In genomic region chr4:26342328-26343040, GRCh38 we compare ENCODE assay signal across 10 cellular contexts. TPM values are rescaled to one million over a fixed set of nuclear protein-coding genes. Genes with fewer than 3 reads are reported as not detected.
DNase-seq lines count a peak whose midpoint lies in the region; TF ChIP-seq lines count a peak whose summit lies in the region.
"Had no signal": no experiment of that assay in that cellular context is flagged by ENCODE, and none has a peak within 500 bp of the region (broad histone marks: within the 10 kb centered on the region; RNA-seq: fewer than 3 reads in every experiment).

No MANE protein-coding gene starts in this region.

- intact Hi-C loops in CD4-positive, alpha-beta memory T cell (cut with micrococcal nuclease), result no loop called here
- intact Hi-C loops in adrenal gland (cut with DNase I), result no loop called here

- no peak overlapping the region for H3K27ac ChIP-seq in CD4-positive, alpha-beta memory T cell (ENCODE audit: low read depth, low read length)
- H3K27ac ChIP-seq in adrenal gland, result no peak overlapping the region

- H3K27ac Mint-ChIP-seq in activated T-cell treated with anti-CD3 and anti-CD28 coated beads, Interleukin-2, amount 50 U/mL, for 24 hours, result peak overlapping the region; percentile 10
- peak overlapping the region in 3 of 7 donors; percentile 24 to 65 (median 32) for H3K27ac Mint-ChIP-seq in CD4-positive, alpha-beta memory T cell
- H3K27ac Mint-ChIP-seq in T-helper 2 cell treated with Interferon-gamma antibody and Interleukin-4, amounts not matched to agents 5 μg/mL and 100 μg/mL, for 36 hours, result no peak overlapping the region
- H3K27ac Mint-ChIP-seq: CD4-positive, alpha-beta T cell had no signal

- no peak overlapping the region for H3K4me3 ChIP-seq in CD4-positive, alpha-beta memory T cell (ENCODE audit: low read length in 2 of 2)
- H3K4me3 ChIP-seq in adrenal gland, result no peak overlapping the region

- H3K4me1 Mint-ChIP-seq in activated T-cell treated with anti-CD3 and anti-CD28 coated beads, Interleukin-2, amount 50 U/mL, for 24 hours (ENCODE audit: low read depth), result peaks cover 70% of the 10 kb centered on the region
- peaks cover 44 to 65% (median 54%) of the 10 kb centered on the region in 4 donors for H3K4me1 Mint-ChIP-seq in CD4-positive, alpha-beta memory T cell
- peaks cover 48% of the 10 kb centered on the region for H3K4me1 Mint-ChIP-seq in T-helper 2 cell treated with Interferon-gamma antibody and Interleukin-4, amounts not matched to agents 5 μg/mL and 100 μg/mL, for 36 hours (ENCODE audit: low read depth)

- H3K9me3 Mint-ChIP-seq in activated T-cell treated with anti-CD3 and anti-CD28 coated beads, Interleukin-2, amount 50 U/mL, for 24 hours, result no peaks in the 10 kb centered on the region
- no peaks in the 10 kb centered on the region for H3K9me3 Mint-ChIP-seq in CD4-positive, alpha-beta memory T cell
- H3K9me3 Mint-ChIP-seq in T-helper 2 cell treated with Interferon-gamma antibody and Interleukin-4, amounts not matched to agents 5 μg/mL and 100 μg/mL, for 36 hours, result no peaks in the 10 kb centered on the region
- H3K9me3 Mint-ChIP-seq: CD4-positive, alpha-beta T cell had no signal

- peaks cover 23% of the 10 kb centered on the region for H3K36me3 Mint-ChIP-seq in activated T-cell treated with anti-CD3 and anti-CD28 coated beads, Interleukin-2, amount 50 U/mL, for 24 hours (ENCODE audit: low read depth)
- H3K36me3 Mint-ChIP-seq in CD4-positive, alpha-beta memory T cell, result peaks cover 7 to 12% of the 10 kb centered on the region in 2 donors
- peaks cover 10% of the 10 kb centered on the region for H3K36me3 Mint-ChIP-seq in T-helper 2 cell treated with Interferon-gamma antibody and Interleukin-4, amounts not matched to agents 5 μg/mL and 100 μg/mL, for 36 hours (ENCODE audit: low read depth)

- no peak for DNase-seq in activated T-cell treated with anti-CD3 and anti-CD28 coated beads, Interleukin-2, amount 50 U/mL, for 24 hours
- DNase-seq in activated T-cell treated with anti-CD3 and anti-CD28 coated beads for 4 hours (no peak), SW 1271 (lab: John Stamatoyannopoulos, UW) (peak; percentile 26 to 73), globus pallidus (ENCODE audit: low spot score) (peak; percentile 68), superior temporal gyrus (ENCODE audit: extremely low spot score) (peak; percentile 79), adrenal gland (no peak)
- no peak for DNase-seq in CD4-positive, alpha-beta memory T cell
- DNase-seq in T-helper 2 cell treated with Interferon-gamma antibody and Interleukin-4, amounts not matched to agents 5 μg/mL and 100 μg/mL, for 36 hours (ENCODE audit: low spot score), result no peak
- DNase-seq: CD4-positive, alpha-beta T cell; NCI-H1436 had no signal

- no peak overlapping the region for H3K4me3 Mint-ChIP-seq in activated T-cell treated with anti-CD3 and anti-CD28 coated beads, Interleukin-2, amount 50 U/mL, for 24 hours
- peak overlapping the region in 4 of 8 donors; percentile 6 to 40 (median 9) for H3K4me3 Mint-ChIP-seq in CD4-positive, alpha-beta memory T cell
- no peak overlapping the region for H3K4me3 Mint-ChIP-seq in T-helper 2 cell treated with Interferon-gamma antibody and Interleukin-4, amounts not matched to agents 5 μg/mL and 100 μg/mL, for 36 hours
- H3K4me3 Mint-ChIP-seq: CD4-positive, alpha-beta T cell had no signal

- H3K4me1 ChIP-seq in CD4-positive, alpha-beta memory T cell (ENCODE audit: insufficient read depth, low read length), result peaks cover 39% of the 10 kb centered on the region
- peaks cover 0 to 47% of the 10 kb centered on the region in 2 donors for H3K4me1 ChIP-seq in adrenal gland (replicated peaks in 1 of 2)

- H3K9me3 ChIP-seq in CD4-positive, alpha-beta memory T cell (ENCODE audit: control insufficient read depth in 1 of 2, low read length in 2 of 2), result no peaks in the 10 kb centered on the region
- no peaks in the 10 kb centered on the region for H3K9me3 ChIP-seq in adrenal gland (replicated peaks in 1 of 3)

- CTCF ChIA-PET in CD4-positive, alpha-beta memory T cell (lab: Charles Lee; ENCODE audit: partially characterized antibody), result interaction anchor here (0.6 to 14.9 kb wide), 4 partner anchors 9 to 355 kb away, joined by 3 to 117 read pairs (median 4); no protein-coding TSS in a partner anchor

- no peaks in the 10 kb centered on the region for H3K27me3 ChIP-seq in CD4-positive, alpha-beta memory T cell (ENCODE audit: insufficient read depth, low read length)
- H3K27me3 ChIP-seq in adrenal gland, result no peaks in the 10 kb centered on the region

- TF ChIP-seq CTCF in adrenal gland (IDR thresholded peaks at IDR 0.05), result no peak

- 47 to 64% (median 52%) methylated on average over 3 of the region's 3 CpGs for WGBS in adrenal gland, 4 donors

- no peaks in the 10 kb centered on the region for H3K27me3 Mint-ChIP-seq in activated T-cell treated with anti-CD3 and anti-CD28 coated beads, Interleukin-2, amount 50 U/mL, for 24 hours
- no peaks in the 10 kb centered on the region for H3K27me3 Mint-ChIP-seq in CD4-positive, alpha-beta memory T cell
- no peaks in the 10 kb centered on the region for H3K27me3 Mint-ChIP-seq in T-helper 2 cell treated with Interferon-gamma antibody and Interleukin-4, amounts not matched to agents 5 μg/mL and 100 μg/mL, for 36 hours (ENCODE audit: low read depth)
- H3K27me3 Mint-ChIP-seq: CD4-positive, alpha-beta T cell had no signal

- POLR2A ChIA-PET in CD4-positive, alpha-beta memory T cell (lab: Charles Lee; ENCODE audit: partially characterized antibody), result no interaction called here

- no peaks in the 10 kb centered on the region for H3K36me3 ChIP-seq in CD4-positive, alpha-beta memory T cell (ENCODE audit: insufficient read depth, low read length)
- H3K36me3 ChIP-seq in adrenal gland (replicated peaks in 1 of 2), result no peaks in the 10 kb centered on the region

- TF ChIP-seq POLR2A in adrenal gland (IDR thresholded peaks at IDR 0.05), result no peak

RNA-seq across cellular contexts. Expression of gene RBPJ, which starts 21.7 kb away (rescaled TPM):
- 10 to 100 TPM; 75.2 to 90.6 TPM for total RNA-seq in CD4-positive, alpha-beta memory T cell
- 10 to 100 TPM; 92.4 to 96.3 TPM for polyA plus RNA-seq in CD4-positive, alpha-beta memory T cell
- total RNA-seq in adrenal gland, result 10 to 100 TPM; 23.4 to 76.1 (median 54.6) TPM
- polyA plus RNA-seq in adrenal gland, result 10 to 100 TPM; 30.0 to 49.0 (median 43.9) TPM

Comparison
In these comparisons a context has a peak if more than half of its experiments do, and no peak if none do; other contexts are left out.
1. DNase-seq: peak in SW 1271 (2 of 2), globus pallidus (single experiment) and superior temporal gyrus (single experiment); none in activated T-cell treated with anti-CD3 and anti-CD28 coated beads, Interleukin-2, amount 50 U/mL, for 24 hours (single experiment), activated T-cell treated with anti-CD3 and anti-CD28 coated beads for 4 hours (single experiment), CD4-positive, alpha-beta memory T cell (0 of 5), T-helper 2 cell treated with Interferon-gamma antibody and Interleukin-4, amounts not matched to agents 5 μg/mL and 100 μg/mL, for 36 hours (single experiment) and adrenal gland (0 of 7).